1 cellular context compared by ENCODE assay signal in genomic region chr3:171356251-171356650, GRCh38.
TF ChIP-seq lines count a peak whose summit lies in the region.

No MANE protein-coding gene starts in this region.

TF ChIP-seq in HEK293, 187 proteins besides CTCF, POLR2A, EP300 and RAD21 (continued from another document):
- TF ChIP-seq ZNF2 (tag by site-specific recombination; IDR thresholded peaks at IDR 0.05) (no peak), ZBTB7A (tag by site-specific recombination; IDR thresholded peaks at IDR 0.05; ENCODE audit: low read depth) (no peak), ZNF146 (tag by site-specific recombination; IDR thresholded peaks at IDR 0.05) (no peak), ZNF707 (tag by site-specific recombination; IDR thresholded peaks at IDR 0.05) (no peak), PRDM1 (tag by site-specific recombination; IDR thresholded peaks at IDR 0.05) (no peak), ZNF544 (tag by site-specific recombination; IDR thresholded peaks at IDR 0.05) (no peak), ZNF169 (tag by site-specific recombination; IDR thresholded peaks at IDR 0.05) (no peak), ZBTB21 (tag by site-specific recombination; IDR thresholded peaks at IDR 0.05) (no peak), REST (tag by site-specific recombination; IDR thresholded peaks at IDR 0.05) (no peak), ZNF658 (tag by site-specific recombination; IDR thresholded peaks at IDR 0.05) (no peak), ZNF202 (tag by site-specific recombination; IDR thresholded peaks at IDR 0.05; ENCODE audit: borderline replicate concordance) (no peak)
